ENCODE assay signal across 33 cellular contexts in the genomic region with DNA sequence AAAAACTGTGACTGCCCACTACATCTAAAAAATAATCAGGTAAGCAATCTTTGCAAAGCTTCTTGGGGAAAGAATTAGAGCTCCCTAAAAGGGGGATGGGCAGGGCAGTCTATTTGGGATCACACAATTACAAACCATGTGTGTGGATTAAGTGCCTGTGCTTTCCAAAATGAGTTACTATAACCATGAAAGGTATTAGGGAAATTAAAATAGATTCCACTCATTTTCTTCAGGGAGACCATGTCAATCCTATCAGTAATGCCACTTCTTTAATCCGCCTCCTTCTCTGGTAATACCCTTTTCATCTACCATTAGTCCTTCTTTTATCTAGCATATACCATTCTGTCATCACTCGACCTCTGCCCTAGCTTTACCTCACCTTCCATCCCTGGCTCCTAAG.
"Had no signal": no experiment of that assay in that cellular context is flagged by ENCODE, and none has a peak within 500 bp of the region (broad histone marks: within the 10 kb centered on the region; RNA-seq: fewer than 3 reads in every experiment).

No MANE protein-coding gene starts in this region.

- H3K36me3 ChIP-seq: adrenal gland, Peyer's patch had no signal

- H3K27me3 Mint-ChIP-seq: activated CD4-positive, alpha-beta memory T cell treated with anti-CD3 and anti-CD28 coated beads for 36 hours had no signal

- DNase-seq: activated CD4-positive, alpha-beta memory T cell treated with anti-CD3 and anti-CD28 coated beads for 36 hours; activated CD4-positive, alpha-beta T cell treated with anti-CD3 and anti-CD28 coated beads for 36 hours; activated CD4-positive, alpha-beta T cell treated with anti-CD3 and anti-CD28 coated beads, Interleukin-2, amount 50 U/mL, for 1 hour; activated CD8-positive, alpha-beta memory T cell treated with anti-CD3 and anti-CD28 coated beads, Interleukin-2, amount 50 U/mL, for 4 hours; activated gamma-delta T cell treated with Interleukin-2 at 50 U/mL for 16 hours; activated naive CD4-positive, alpha-beta T cell treated with anti-CD3 and anti-CD28 coated beads for 36 hours; activated T-cell treated with anti-CD3 and anti-CD28 coated beads for 4 hours; activated T-cell treated with anti-CD3 and anti-CD28 coated beads, Interleukin-2, amount 50 U/mL, for 4 hours; adrenal gland; body of pancreas; caudate nucleus; cerebellar nuclear complex; NCI-H1092 treated with DMSO at 0.1 percent for 48 hours; NCI-H1417; NCI-H146; NCI-H187; NCI-H2029 treated with DMSO at 0.1 percent for 48 hours; NCI-H2107; NCI-H2171; NCI-H2227 treated with DMSO at 0.1 percent for 48 hours; NCI-H446; NCI-H510A treated with DMSO at 0.1 percent for 48 hours; NCI-H526 treated with DMSO at 0.1 percent for 48 hours; NCI-H774; Peyer's patch; RPMI8226; SIG-M5; T1000 had no signal

- H3K9me3 Mint-ChIP-seq: activated CD4-positive, alpha-beta memory T cell treated with anti-CD3 and anti-CD28 coated beads for 36 hours; activated naive CD4-positive, alpha-beta T cell treated with anti-CD3 and anti-CD28 coated beads for 36 hours; activated naive CD4-positive, alpha-beta T cell treated with anti-CD3 and anti-CD28 coated beads, Interleukin-2, amount 50 U/mL, for 72 hours; activated T-cell treated with anti-CD3 and anti-CD28 coated beads, Interleukin-2, amount 50 U/mL, for 4 hours; activated T-helper 1 cell treated with anti-CD3 and anti-CD28 coated beads, Interleukin-12 subunit alpha, Interleukin-12 subunit beta, Interleukin-2, Interleukin-4 antibody, amounts not matched to agents 30 ng/mL and 10 ng/mL and 1 ng/mL, durations not matched to agents 14 hours and 24 hours and 36 hours had no signal

- H3K4me2 ChIP-seq: KMS-11 had no signal

- H3K27ac Mint-ChIP-seq: activated CD4-positive, alpha-beta memory T cell treated with anti-CD3 and anti-CD28 coated beads for 36 hours; activated CD4-positive, alpha-beta T cell treated with anti-CD3 and anti-CD28 coated beads for 36 hours; activated naive CD4-positive, alpha-beta T cell treated with anti-CD3 and anti-CD28 coated beads for 36 hours; activated naive CD4-positive, alpha-beta T cell treated with anti-CD3 and anti-CD28 coated beads, Interleukin-2, amount 50 U/mL, for 72 hours; activated T-helper 1 cell treated with anti-CD3 and anti-CD28 coated beads, Interleukin-12 subunit alpha, Interleukin-12 subunit beta, Interleukin-2, Interleukin-4 antibody, amounts not matched to agents 30 ng/mL and 10 ng/mL and 1 ng/mL, durations not matched to agents 14 hours and 24 hours and 36 hours had no signal

- H3K36me3 Mint-ChIP-seq: activated CD4-positive, alpha-beta memory T cell treated with anti-CD3 and anti-CD28 coated beads for 36 hours; activated naive CD4-positive, alpha-beta T cell treated with anti-CD3 and anti-CD28 coated beads, Interleukin-2, amount 50 U/mL, for 72 hours had no signal

- H3K4me1 Mint-ChIP-seq: activated CD4-positive, alpha-beta T cell treated with anti-CD3 and anti-CD28 coated beads for 36 hours had no signal

- ATAC-seq: activated CD4-positive, alpha-beta T cell treated with anti-CD3 and anti-CD28 coated beads for 36 hours; activated CD4-positive, CD25-positive, alpha-beta regulatory T cell treated with anti-CD3 and anti-CD28 coated beads, Interleukin-2, amount 50 U/mL, for 24 hours; activated naive CD4-positive, alpha-beta T cell treated with anti-CD3 and anti-CD28 coated beads, Interleukin-2, amount 50 U/mL, for 72 hours; activated T-cell treated with anti-CD3 and anti-CD28 coated beads, Interleukin-2, amount 50 U/mL, for 4 hours; body of pancreas; Right ventricle myocardium inferior had no signal

- H3K9me3 ChIP-seq: adrenal gland, body of pancreas, Peyer's patch had no signal

- H3K9ac ChIP-seq: KMS-11 had no signal

- H3K4me3 ChIP-seq: adrenal gland, body of pancreas, Peyer's patch had no signal

- H3K27ac ChIP-seq: adrenal gland, body of pancreas, KMS-11, Peyer's patch had no signal

- H3K27me3 ChIP-seq: adrenal gland, body of pancreas, Peyer's patch had no signal

- H3K4me3 Mint-ChIP-seq: activated CD4-positive, alpha-beta memory T cell treated with anti-CD3 and anti-CD28 coated beads for 36 hours; activated CD4-positive, alpha-beta T cell treated with anti-CD3 and anti-CD28 coated beads for 36 hours; activated naive CD4-positive, alpha-beta T cell treated with anti-CD3 and anti-CD28 coated beads for 36 hours; activated T-cell treated with anti-CD3 and anti-CD28 coated beads, Interleukin-2, amount 50 U/mL, for 4 hours; activated T-helper 1 cell treated with anti-CD3 and anti-CD28 coated beads, Interleukin-12 subunit alpha, Interleukin-12 subunit beta, Interleukin-2, Interleukin-4 antibody, amounts not matched to agents 30 ng/mL and 10 ng/mL and 1 ng/mL, durations not matched to agents 14 hours and 24 hours and 36 hours had no signal

- H3K4me1 ChIP-seq: adrenal gland, Peyer's patch had no signal
